ENCODE assay signal across 8 cellular contexts in genomic region chr6:122609881-122610689, GRCh38. TPM values are rescaled to one million over a fixed set of nuclear protein-coding genes. Genes with fewer than 3 reads are reported as not detected.
DNase-seq lines count a peak whose midpoint lies in the region; ATAC-seq, FAIRE-seq and TF ChIP-seq lines count a peak whose summit lies in the region.

Gene PKIB (plus strand): TSS chr6:122610405. CDS start chr6:122717795, 107,390 bp downstream.

- DNase-seq in G401 (ENCODE audit: low spot score) (peak; percentile 89), H54 (ENCODE audit: insufficient read length, low spot score) (peak; percentile 52), LHCN-M2 (ENCODE audit: low read depth) (peak; percentile 55), RPMI8226 (peak; percentile 74), Right ventricle myocardium inferior (ENCODE audit: missing footprints) (peak; percentile 78), occipital lobe (lab: John Stamatoyannopoulos, UW) (peak; percentile 48), urothelium cell line (ENCODE audit: low spot score) (peak; percentile 89)
- DNase-seq in activated naive CD8-positive, alpha-beta T cell treated with anti-CD3 and anti-CD28 coated beads for 36 hours, result peak; percentile 72

- ATAC-seq in Right ventricle myocardium inferior, result peak; percentile 96

- no peak within 1 kb of the TSS for H3K27ac Mint-ChIP-seq in activated naive CD8-positive, alpha-beta T cell treated with anti-CD3 and anti-CD28 coated beads for 36 hours

- in situ Hi-C loops in G401 (cut with HindIII; ENCODE audit: low sequenced_read_pairs), result no loop called here

- H3K9me3 Mint-ChIP-seq in activated naive CD8-positive, alpha-beta T cell treated with anti-CD3 and anti-CD28 coated beads for 36 hours, result no peaks in the 10 kb centered on the region

- TF ChIP-seq POLR2A in H54 (IDR thresholded peaks at IDR 0.05; ENCODE audit: low read depth, low read length), result peak; percentile 13; the same call in 1 of the 2 replicates

- peak within 1 kb of the TSS; percentile 80 for H3K4me3 Mint-ChIP-seq in activated naive CD8-positive, alpha-beta T cell treated with anti-CD3 and anti-CD28 coated beads for 36 hours

- H3K36me3 Mint-ChIP-seq in activated naive CD8-positive, alpha-beta T cell treated with anti-CD3 and anti-CD28 coated beads for 36 hours, result no peaks in the 10 kb centered on the region

- FAIRE-seq in H54 (lab: Jason Lieb, UNC) (no peak), urothelium cell line (lab: Jason Lieb, UNC) (peak; percentile 76)

- intact Hi-C loops in Right ventricle myocardium inferior (cut with DNase I), result no loop called here

- H3K4me1 Mint-ChIP-seq in activated naive CD8-positive, alpha-beta T cell treated with anti-CD3 and anti-CD28 coated beads for 36 hours, result peaks cover 17% of the 10 kb centered on the region

- peaks cover 39% of the 10 kb centered on the region for H3K27me3 Mint-ChIP-seq in activated naive CD8-positive, alpha-beta T cell treated with anti-CD3 and anti-CD28 coated beads for 36 hours

RNA-seq across cellular contexts. Expression of gene PKIB, which starts in this region (rescaled TPM):
- total RNA-seq in G401 (2014; rRNA removed; shearing (Covaris generic)), result not detected in 2 replicates
- total RNA-seq in LHCN-M2 (2014; rRNA removed), result 0.45 and 0.57 TPM in 2 replicates
- polyA plus RNA-seq in LHCN-M2 (2012), result not detected
- under 1 TPM; 0.52 to 0.62 TPM for total RNA-seq in activated naive CD8-positive, alpha-beta T cell treated with anti-CD3 and anti-CD28 coated beads for 36 hours
- total RNA-seq in Right ventricle myocardium inferior, result not detected
- 1.7 TPM for total RNA-seq in occipital lobe

Comparison
In these comparisons a context has a peak if more than half of its experiments do, and no peak if none do; other contexts are left out.
1. Peak in every context shown above with its lines: DNase-seq and ATAC-seq.
2. Peak in DNase-seq in G401; RNA of the gene not detected or under 1 TPM.
3. Peak in DNase-seq in LHCN-M2; RNA of the gene not detected or under 1 TPM.
4. Peak in DNase-seq in activated naive CD8-positive, alpha-beta T cell treated with anti-CD3 and anti-CD28 coated beads for 36 hours; RNA of the gene not detected or under 1 TPM.
5. Peak in DNase-seq and ATAC-seq in Right ventricle myocardium inferior; RNA of the gene not detected or under 1 TPM.